8 cellular contexts compared by ENCODE assay signal in genomic region chr17:45161288-45162021, GRCh38. TPM values are rescaled to one million over a fixed set of nuclear protein-coding genes. Genes with fewer than 3 reads are reported as not detected.
DNase-seq lines count a peak whose midpoint lies in the region; ATAC-seq and TF ChIP-seq lines count a peak whose summit lies in the region.

TSS of gene HEXIM2 (plus strand) at chr17:45161875. CDS start at chr17:45162794, 919 bp downstream.

- peaks cover 35% of the 10 kb centered on the region for H3F3A ChIP-seq in PC-9 (ENCODE audit: insufficient read depth, low read depth)

- DNase-seq in DMS53 treated with DMSO at 0.1 percent for 48 hours (lab: John Stamatoyannopoulos, UW; ENCODE audit: unreplicated experiment) (peak; percentile 98), KBM-7 (peak; percentile 100), PC-9 (peak; percentile 98 to 99)
- peak; percentile 98 for DNase-seq in activated T-cell treated with anti-CD3 and anti-CD28 coated beads, Interleukin-2, amount 50 U/mL, for 4 hours
- peak; percentile 96 to 98 for DNase-seq in stimulated activated CD8-positive, alpha-beta memory T cell treated with anti-CD3 and anti-CD28 coated beads, Interleukin-4, amount 100 ng/mL, for 4 hours (ENCODE audit: low read depth in 2 of 2, low spot score in 1 of 2)

- H3K9me3 ChIP-seq in PC-9 (ENCODE audit: insufficient read depth, low read depth), result no peaks in the 10 kb centered on the region
- H3K9me3 ChIP-seq in esophagus (ENCODE audit: control insufficient read depth in 2 of 2, insufficient read depth in 1 of 2, low read depth in 1 of 2, low read length in 1 of 2), result no peaks in the 10 kb centered on the region
- H3K9me3 ChIP-seq in mucosa of rectum (ENCODE audit: control insufficient read depth in 2 of 2, low read length in 2 of 2), result no peaks in the 10 kb centered on the region

- no peaks in the 10 kb centered on the region; the same call in 1 of the 2 replicates for H4K20me1 ChIP-seq in PC-9 (ENCODE audit: insufficient read depth)

- peak within 1 kb of the TSS; percentile 93 for H3K27ac ChIP-seq in PC-9
- peak within 1 kb of the TSS; percentile 97 to 99 for H3K27ac ChIP-seq in esophagus (ENCODE audit: low read depth in 2 of 2, low read length in 1 of 2)
- peak within 1 kb of the TSS; percentile 97 to 99 for H3K27ac ChIP-seq in mucosa of rectum (ENCODE audit: low read depth in 2 of 2, low read length in 2 of 2)

- intact Hi-C loops in PC-9 (cut with micrococcal nuclease; ENCODE audit: unreplicated experiment), result loop anchor here (1.0 kb wide), 2 partner anchors 10 to 13 kb away; partner anchors contain the start of gene HEXIM1

- H3K27me3 ChIP-seq in PC-9 (ENCODE audit: insufficient read depth, low read depth) (no peaks in the 10 kb centered on the region), esophagus (ENCODE audit: control insufficient read depth in 1 of 2, insufficient read depth in 2 of 2, low read length in 2 of 2) (no peaks in the 10 kb centered on the region), mucosa of rectum (ENCODE audit: control insufficient read depth in 2 of 2, insufficient read depth in 2 of 2, low read length in 2 of 2) (no peaks in the 10 kb centered on the region)

- ATAC-seq in GM21723 (IDR thresholded peaks at IDR 0.05; ENCODE audit: unreplicated experiment), result peak; percentile 84
- peak; percentile 95 to 96 for ATAC-seq in activated T-cell treated with anti-CD3 and anti-CD28 coated beads, Interleukin-2, amount 50 U/mL, for 4 hours

- H3K9ac ChIP-seq in mucosa of rectum (ENCODE audit: low read depth in 1 of 2, low read length in 2 of 2), result peak within 1 kb of the TSS; percentile 99

- H3K9me2 ChIP-seq in PC-9 (ENCODE audit: insufficient read depth), result no peaks in the 10 kb centered on the region

- peaks cover 53% of the 10 kb centered on the region for H3K4me1 ChIP-seq in PC-9 (replicated peaks; ENCODE audit: insufficient read depth)
- H3K4me1 ChIP-seq in esophagus (ENCODE audit: control insufficient read depth in 2 of 2, insufficient read depth in 2 of 2, low read length in 1 of 2), result peaks cover 5 to 11% of the 10 kb centered on the region in 2 donors
- peaks cover 23 to 33% of the 10 kb centered on the region in 2 donors for H3K4me1 ChIP-seq in mucosa of rectum (ENCODE audit: control insufficient read depth in 2 of 2, insufficient read depth in 2 of 2, low read length in 2 of 2)

- peak within 1 kb of the TSS; percentile 92 for H3K4me2 ChIP-seq in PC-9

- H3K9me3 Mint-ChIP-seq in activated T-cell treated with anti-CD3 and anti-CD28 coated beads, Interleukin-2, amount 50 U/mL, for 4 hours, result no peaks in the 10 kb centered on the region

- peaks cover 40% of the 10 kb centered on the region for H3K4me1 Mint-ChIP-seq in activated T-cell treated with anti-CD3 and anti-CD28 coated beads, Interleukin-2, amount 50 U/mL, for 4 hours (ENCODE audit: low read depth)

- H3K36me3 Mint-ChIP-seq in activated T-cell treated with anti-CD3 and anti-CD28 coated beads, Interleukin-2, amount 50 U/mL, for 4 hours (ENCODE audit: insufficient read depth), result peaks cover 7% of the 10 kb centered on the region

- H2AFZ ChIP-seq in PC-9, result peak within 1 kb of the TSS; percentile 54

- POLR2A ChIA-PET in PC-9 (lab: Charles Lee; ENCODE audit: unreplicated experiment), result interaction anchor here (0.5 to 3.5 kb wide), 12 partner anchors 9 to 1692 kb away, joined by 3 to 100 read pairs (median 4); partner anchors contain the start of genes HEXIM1 and MAP3K14

- in situ Hi-C loops in KBM-7 (cut with MboI; ENCODE audit: low pct_unique_long_range_greater_than_20kb, low sequenced_read_pairs), result no loop called here

- no peaks in the 10 kb centered on the region for H3K27me3 Mint-ChIP-seq in activated T-cell treated with anti-CD3 and anti-CD28 coated beads, Interleukin-2, amount 50 U/mL, for 4 hours (ENCODE audit: low read depth)

- H3K4me3 ChIP-seq in PC-9 (peak within 1 kb of the TSS; percentile 73), esophagus (ENCODE audit: low read depth in 1 of 2, low read length in 2 of 2) (peak within 1 kb of the TSS; percentile 89 to 98), mucosa of rectum (ENCODE audit: low read length in 2 of 2) (peak within 1 kb of the TSS; percentile 94 to 98)

- peaks cover 7% of the 10 kb centered on the region; the same call in 1 of the 2 replicates for H3K36me3 ChIP-seq in PC-9 (ENCODE audit: low read depth)
- H3K36me3 ChIP-seq in esophagus (ENCODE audit: control insufficient read depth in 2 of 2, insufficient read depth in 2 of 2, low read length in 1 of 2), result peaks cover 0 to 4% of the 10 kb centered on the region in 2 donors
- H3K36me3 ChIP-seq in mucosa of rectum (ENCODE audit: control insufficient read depth in 2 of 2, insufficient read depth in 2 of 2, low read length in 2 of 2), result no peaks in the 10 kb centered on the region

- CTCF ChIA-PET in PC-9 (lab: Charles Lee), result interaction anchor here (0.6 to 1.7 kb wide), 6 partner anchors 9 to 445 kb away, joined by 3 to 11 read pairs (median 7); partner anchors contain the start of gene ACBD4

- peaks cover 54% of the 10 kb centered on the region for H3K79me2 ChIP-seq in PC-9 (ENCODE audit: low read depth)

- no peak; the same call in 1 of the 2 replicates for TF ChIP-seq CTCF in PC-9 (conservative IDR thresholded peaks at IDR 0.05)

- WGBS in esophagus, 2 donors, result 0% methylated on average over 47 to 53 of the region's 53 CpGs

- H3K4me3 Mint-ChIP-seq in activated T-cell treated with anti-CD3 and anti-CD28 coated beads, Interleukin-2, amount 50 U/mL, for 4 hours, result peak within 1 kb of the TSS; percentile 99

- TSS peak; percentile 23 for BruUV-seq in PC-9 (replicated peaks; lab: Mats Ljungman, UMichigan)

RNA-seq across cellular contexts. Expression of gene HEXIM2, which starts in this region (rescaled TPM):
- total RNA-seq in PC-9 (2021), result 22.4 and 32.2 TPM in 2 replicates
- total RNA-seq in activated T-cell treated with anti-CD3 and anti-CD28 coated beads, Interleukin-2, amount 50 U/mL, for 4 hours, result 1 to 10 TPM; 5.3 to 7.6 (median 6.2) TPM
- polyA plus RNA-seq in esophagus, result 1 to 10 TPM; 3.7 to 4.5 TPM

Comparison
In these comparisons a context has a peak if more than half of its experiments do, and no peak if none do; other contexts are left out.
1. Peak in every context shown above with its lines: DNase-seq, ATAC-seq, H3K4me3 ChIP-seq and H3K27ac ChIP-seq.